ENCODE assay signal across 1 cellular context in the genomic region with DNA sequence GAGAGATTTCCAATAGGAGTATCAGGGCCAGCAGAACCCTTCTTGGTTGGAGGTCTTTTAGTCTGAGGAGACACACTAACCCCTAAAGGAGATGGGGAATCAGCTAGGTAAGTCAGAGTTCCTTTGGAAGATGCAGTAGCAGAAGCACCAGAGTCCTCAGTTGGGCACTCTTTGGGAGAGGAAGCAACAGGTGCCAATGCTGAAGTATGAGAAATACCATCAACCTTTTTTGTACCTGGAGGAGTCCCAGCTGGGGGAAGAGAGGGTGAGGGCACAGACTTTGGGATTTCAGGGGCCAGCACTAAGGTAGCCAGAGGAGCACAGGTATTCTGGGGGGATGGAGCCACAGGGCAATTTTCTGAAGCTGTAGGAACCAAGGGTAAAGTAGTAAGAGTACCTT.
TF ChIP-seq lines count a peak whose summit lies in the region.

No MANE protein-coding gene starts in this region.

TF ChIP-seq in K562, 482 proteins besides CTCF, POLR2A, EP300 and RAD21:
- TF ChIP-seq ZNF175 (CRISPR knock-in tag; IDR thresholded peaks at IDR 0.05; ENCODE audit: low read depth) = no peak
- TF ChIP-seq ZFPM2 (CRISPR knock-in tag; IDR thresholded peaks at IDR 0.05) = no peak
- no peak for TF ChIP-seq GABPB2 (CRISPR knock-in tag; conservative IDR thresholded peaks at IDR 0.05)
- TF ChIP-seq TCF7L2 (IDR thresholded peaks at IDR 0.05; ENCODE audit: low read depth, low read length) = no peak
- TF ChIP-seq, protein P1, sequence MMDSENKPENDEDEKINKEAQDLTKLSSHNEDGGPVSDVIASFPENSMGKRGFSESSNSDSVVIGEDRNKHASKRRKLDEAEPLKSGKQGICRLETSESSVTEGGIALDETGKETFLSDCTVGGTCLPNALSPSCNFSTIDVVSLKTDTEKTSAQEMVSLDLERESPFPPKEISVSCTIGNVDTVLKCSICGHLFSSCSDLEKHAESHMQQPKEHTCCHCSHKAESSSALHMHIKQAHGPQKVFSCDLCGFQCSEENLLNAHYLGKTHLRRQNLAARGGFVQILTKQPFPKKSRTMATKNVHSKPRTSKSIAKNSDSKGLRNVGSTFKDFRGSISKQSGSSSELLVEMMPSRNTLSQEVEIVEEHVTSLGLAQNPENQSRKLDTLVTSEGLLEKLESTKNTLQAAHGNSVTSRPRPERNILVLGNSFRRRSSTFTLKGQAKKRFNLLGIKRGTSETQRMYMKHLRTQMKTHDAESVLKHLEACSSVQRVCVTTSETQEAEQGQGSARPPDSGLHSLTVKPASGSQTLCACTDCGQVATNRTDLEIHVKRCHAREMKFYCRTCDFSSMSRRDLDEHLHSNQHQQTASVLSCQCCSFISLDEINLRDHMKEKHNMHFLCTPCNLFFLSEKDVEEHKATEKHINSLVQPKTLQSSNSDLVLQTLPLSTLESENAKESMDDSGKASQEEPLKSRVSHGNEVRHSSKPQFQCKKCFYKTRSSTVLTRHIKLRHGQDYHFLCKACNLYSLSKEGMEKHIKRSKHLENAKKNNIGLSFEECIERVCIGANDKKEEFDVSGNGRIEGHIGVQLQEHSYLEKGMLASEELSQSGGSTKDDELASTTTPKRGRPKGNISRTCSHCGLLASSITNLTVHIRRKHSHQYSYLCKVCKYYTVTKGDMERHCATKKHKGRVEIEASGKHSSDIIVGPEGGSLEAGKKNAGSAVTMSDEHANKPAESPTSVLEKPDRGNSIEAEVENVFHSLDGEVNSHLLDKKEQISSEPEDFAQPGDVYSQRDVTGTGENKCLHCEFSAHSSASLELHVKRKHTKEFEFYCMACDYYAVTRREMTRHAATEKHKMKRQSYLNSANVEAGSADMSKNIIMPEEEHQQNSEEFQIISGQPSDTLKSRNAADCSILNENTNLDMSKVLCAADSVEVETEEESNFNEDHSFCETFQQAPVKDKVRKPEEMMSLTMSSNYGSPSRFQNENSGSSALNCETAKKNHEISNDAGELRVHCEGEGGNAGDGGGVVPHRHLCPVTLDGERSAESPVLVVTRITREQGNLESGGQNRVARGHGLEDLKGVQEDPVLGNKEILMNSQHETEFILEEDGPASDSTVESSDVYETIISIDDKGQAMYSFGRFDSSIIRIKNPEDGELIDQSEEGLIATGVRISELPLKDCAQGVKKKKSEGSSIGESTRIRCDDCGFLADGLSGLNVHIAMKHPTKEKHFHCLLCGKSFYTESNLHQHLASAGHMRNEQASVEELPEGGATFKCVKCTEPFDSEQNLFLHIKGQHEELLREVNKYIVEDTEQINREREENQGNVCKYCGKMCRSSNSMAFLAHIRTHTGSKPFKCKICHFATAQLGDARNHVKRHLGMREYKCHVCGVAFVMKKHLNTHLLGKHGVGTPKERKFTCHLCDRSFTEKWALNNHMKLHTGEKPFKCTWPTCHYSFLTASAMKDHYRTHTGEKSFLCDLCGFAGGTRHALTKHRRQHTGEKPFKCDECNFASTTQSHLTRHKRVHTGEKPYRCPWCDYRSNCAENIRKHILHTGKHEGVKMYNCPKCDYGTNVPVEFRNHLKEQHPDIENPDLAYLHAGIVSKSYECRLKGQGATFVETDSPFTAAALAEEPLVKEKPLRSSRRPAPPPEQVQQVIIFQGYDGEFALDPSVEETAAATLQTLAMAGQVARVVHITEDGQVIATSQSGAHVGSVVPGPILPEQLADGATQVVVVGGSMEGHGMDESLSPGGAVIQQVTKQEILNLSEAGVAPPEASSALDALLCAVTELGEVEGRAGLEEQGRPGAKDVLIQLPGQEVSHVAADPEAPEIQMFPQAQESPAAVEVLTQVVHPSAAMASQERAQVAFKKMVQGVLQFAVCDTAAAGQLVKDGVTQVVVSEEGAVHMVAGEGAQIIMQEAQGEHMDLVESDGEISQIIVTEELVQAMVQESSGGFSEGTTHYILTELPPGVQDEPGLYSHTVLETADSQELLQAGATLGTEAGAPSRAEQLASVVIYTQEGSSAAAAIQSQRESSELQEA (IDR thresholded peaks at IDR 0.05; ENCODE audit: low read depth) = no peak
- no peak for TF ChIP-seq RBFOX2 (IDR thresholded peaks at IDR 0.05; ENCODE audit: low read depth, low read length)
- TF ChIP-seq, protein P2, sequence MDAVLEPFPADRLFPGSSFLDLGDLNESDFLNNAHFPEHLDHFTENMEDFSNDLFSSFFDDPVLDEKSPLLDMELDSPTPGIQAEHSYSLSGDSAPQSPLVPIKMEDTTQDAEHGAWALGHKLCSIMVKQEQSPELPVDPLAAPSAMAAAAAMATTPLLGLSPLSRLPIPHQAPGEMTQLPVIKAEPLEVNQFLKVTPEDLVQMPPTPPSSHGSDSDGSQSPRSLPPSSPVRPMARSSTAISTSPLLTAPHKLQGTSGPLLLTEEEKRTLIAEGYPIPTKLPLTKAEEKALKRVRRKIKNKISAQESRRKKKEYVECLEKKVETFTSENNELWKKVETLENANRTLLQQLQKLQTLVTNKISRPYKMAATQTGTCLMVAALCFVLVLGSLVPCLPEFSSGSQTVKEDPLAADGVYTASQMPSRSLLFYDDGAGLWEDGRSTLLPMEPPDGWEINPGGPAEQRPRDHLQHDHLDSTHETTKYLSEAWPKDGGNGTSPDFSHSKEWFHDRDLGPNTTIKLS (IDR thresholded peaks at IDR 0.05; ENCODE audit: borderline replicate concordance, low read depth) = no peak
- TF ChIP-seq, protein P3, sequence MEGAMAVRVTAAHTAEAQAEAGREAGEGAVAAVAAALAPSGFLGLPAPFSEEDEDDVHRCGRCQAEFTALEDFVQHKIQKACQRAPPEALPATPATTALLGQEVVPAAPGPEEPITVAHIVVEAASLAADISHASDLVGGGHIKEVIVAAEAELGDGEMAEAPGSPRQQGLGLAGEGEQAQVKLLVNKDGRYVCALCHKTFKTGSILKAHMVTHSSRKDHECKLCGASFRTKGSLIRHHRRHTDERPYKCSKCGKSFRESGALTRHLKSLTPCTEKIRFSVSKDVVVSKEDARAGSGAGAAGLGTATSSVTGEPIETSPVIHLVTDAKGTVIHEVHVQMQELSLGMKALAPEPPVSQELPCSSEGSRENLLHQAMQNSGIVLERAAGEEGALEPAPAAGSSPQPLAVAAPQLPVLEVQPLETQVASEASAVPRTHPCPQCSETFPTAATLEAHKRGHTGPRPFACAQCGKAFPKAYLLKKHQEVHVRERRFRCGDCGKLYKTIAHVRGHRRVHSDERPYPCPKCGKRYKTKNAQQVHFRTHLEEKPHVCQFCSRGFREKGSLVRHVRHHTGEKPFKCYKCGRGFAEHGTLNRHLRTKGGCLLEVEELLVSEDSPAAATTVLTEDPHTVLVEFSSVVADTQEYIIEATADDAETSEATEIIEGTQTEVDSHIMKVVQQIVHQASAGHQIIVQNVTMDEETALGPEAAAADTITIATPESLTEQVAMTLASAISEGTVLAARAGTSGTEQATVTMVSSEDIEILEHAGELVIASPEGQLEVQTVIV (CRISPR knock-in tag; IDR thresholded peaks at IDR 0.05; ENCODE audit: borderline replicate concordance) = no peak
- TF ChIP-seq, protein P4, sequence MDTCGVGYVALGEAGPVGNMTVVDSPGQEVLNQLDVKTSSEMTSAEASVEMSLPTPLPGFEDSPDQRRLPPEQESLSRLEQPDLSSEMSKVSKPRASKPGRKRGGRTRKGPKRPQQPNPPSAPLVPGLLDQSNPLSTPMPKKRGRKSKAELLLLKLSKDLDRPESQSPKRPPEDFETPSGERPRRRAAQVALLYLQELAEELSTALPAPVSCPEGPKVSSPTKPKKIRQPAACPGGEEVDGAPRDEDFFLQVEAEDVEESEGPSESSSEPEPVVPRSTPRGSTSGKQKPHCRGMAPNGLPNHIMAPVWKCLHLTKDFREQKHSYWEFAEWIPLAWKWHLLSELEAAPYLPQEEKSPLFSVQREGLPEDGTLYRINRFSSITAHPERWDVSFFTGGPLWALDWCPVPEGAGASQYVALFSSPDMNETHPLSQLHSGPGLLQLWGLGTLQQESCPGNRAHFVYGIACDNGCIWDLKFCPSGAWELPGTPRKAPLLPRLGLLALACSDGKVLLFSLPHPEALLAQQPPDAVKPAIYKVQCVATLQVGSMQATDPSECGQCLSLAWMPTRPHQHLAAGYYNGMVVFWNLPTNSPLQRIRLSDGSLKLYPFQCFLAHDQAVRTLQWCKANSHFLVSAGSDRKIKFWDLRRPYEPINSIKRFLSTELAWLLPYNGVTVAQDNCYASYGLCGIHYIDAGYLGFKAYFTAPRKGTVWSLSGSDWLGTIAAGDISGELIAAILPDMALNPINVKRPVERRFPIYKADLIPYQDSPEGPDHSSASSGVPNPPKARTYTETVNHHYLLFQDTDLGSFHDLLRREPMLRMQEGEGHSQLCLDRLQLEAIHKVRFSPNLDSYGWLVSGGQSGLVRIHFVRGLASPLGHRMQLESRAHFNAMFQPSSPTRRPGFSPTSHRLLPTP (IDR thresholded peaks at IDR 0.05; ENCODE audit: borderline replicate concordance, extremely low read depth, insufficient read length) = no peak
- TF ChIP-seq MAFF (IDR thresholded peaks at IDR 0.05; ENCODE audit: low read length) = no peak
- no peak for TF ChIP-seq MXI1 (IDR thresholded peaks at IDR 0.05; ENCODE audit: low read depth, low read length)
- TF ChIP-seq TAF1 (IDR thresholded peaks at IDR 0.05; ENCODE audit: control insufficient read depth, extremely low read depth, insufficient read depth, low read length, severe bottlenecking) = no peak
- TF ChIP-seq NCOA4 (IDR thresholded peaks at IDR 0.05; ENCODE audit: partially characterized antibody) = no peak
- TF ChIP-seq BCLAF1 (IDR thresholded peaks at IDR 0.05; ENCODE audit: borderline replicate concordance in 1 of 2, control insufficient read depth in 1 of 2, low read depth in 2 of 2, low read length in 1 of 2) = no peak
- TF ChIP-seq HLTF (IDR thresholded peaks at IDR 0.05) = no peak
- no peak for TF ChIP-seq XRCC4 (IDR thresholded peaks at IDR 0.05; ENCODE audit: extremely low read depth, insufficient read depth, insufficient read length)
- TF ChIP-seq NFIX (CRISPR knock-in tag; IDR thresholded peaks at IDR 0.05; ENCODE audit: low read depth) = no peak
TF ChIP-seq in K562: peak in this region for 0.
